8 cellular contexts compared by ENCODE assay signal in genomic region chr19:55654323-55654832, GRCh38. TPM values are rescaled to one million over a fixed set of nuclear protein-coding genes. Genes with fewer than 3 reads are reported as not detected.
DNase-seq lines count a peak whose midpoint lies in the region; ATAC-seq and TF ChIP-seq lines count a peak whose summit lies in the region.

No MANE protein-coding gene starts in this region.

- H3K4me2 ChIP-seq in mesendoderm (ENCODE audit: low read length) = peak overlapping the region; percentile 82

- peaks cover 2% of the 10 kb centered on the region for H3K27me3 Mint-ChIP-seq in endodermal cell (ENCODE audit: insufficient read depth)

- H3K9ac ChIP-seq in HUES6 (ENCODE audit: low read length) (peak overlapping the region; percentile 95), NT2/D1 (ENCODE audit: insufficient read length, low read depth) (peak overlapping the region; percentile 94), endodermal cell (ENCODE audit: extremely low read depth, low read length, poor library complexity, severe bottlenecking) (peak overlapping the region; percentile 96), mesendoderm (ENCODE audit: low read length) (peak overlapping the region; percentile 99)

- H3K9me3 Mint-ChIP-seq in endodermal cell = no peaks in the 10 kb centered on the region

- peaks cover 10% of the 10 kb centered on the region for H3K36me3 Mint-ChIP-seq in endodermal cell (ENCODE audit: low read depth)

- H2BK5ac ChIP-seq in mesendoderm (ENCODE audit: low read length) = peak overlapping the region; percentile 98

- ATAC-seq in GM21447 (IDR thresholded peaks at IDR 0.05; ENCODE audit: unreplicated experiment) = peak; percentile 50

- H3K4me1 Mint-ChIP-seq in endodermal cell = peaks cover 25% of the 10 kb centered on the region

- H2BK15ac ChIP-seq in mesendoderm (replicated peaks; ENCODE audit: low read depth) = no peak overlapping the region

- H3K27me3 ChIP-seq in HUES6 (ENCODE audit: control insufficient read depth, insufficient read depth, low read length) (no peaks in the 10 kb centered on the region), NT2/D1 (ENCODE audit: insufficient read depth, insufficient read length) (no peaks in the 10 kb centered on the region), endodermal cell (ENCODE audit: control insufficient read depth, insufficient read depth, low read length, poor library complexity, severe bottlenecking) (no peaks in the 10 kb centered on the region), mesendoderm (ENCODE audit: insufficient read depth, low read length, poor library complexity) (no peaks in the 10 kb centered on the region)

- H2BK120ac ChIP-seq in mesendoderm (ENCODE audit: low read depth, low read length) = no peak overlapping the region

- H3K27ac Mint-ChIP-seq in endodermal cell = peak overlapping the region; percentile 99

- no peak for TF ChIP-seq CTCF in endodermal cell (conservative IDR thresholded peaks at IDR 0.05)

- DNase-seq in COLO829 (ENCODE audit: low spot score) (peak; percentile 98), NT2/D1 (ENCODE audit: low read depth, low spot score) (peak; percentile 97), endodermal cell (peak; percentile 100), mesendoderm (peak; percentile 100)
- DNase-seq in activated CD8-positive, alpha-beta memory T cell treated with anti-CD3 and anti-CD28 coated beads, Interleukin-2, amount 50 U/mL, for 48 hours = peak; percentile 97
- peak; percentile 99 for DNase-seq in stimulated activated CD8-positive, alpha-beta memory T cell treated with anti-CD3 and anti-CD28 coated beads, Interleukin-12 subunit alpha, Interleukin-12 subunit beta, amount 100 ng/mL, for 24 hours (ENCODE audit: extremely low read depth)

- peaks cover 40% of the 10 kb centered on the region for H3K79me2 ChIP-seq in mesendoderm (ENCODE audit: control insufficient read depth, insufficient read depth, low read length)

- H3K56ac ChIP-seq in mesendoderm (ENCODE audit: low read length) = peak overlapping the region; percentile 98

- H3K18ac ChIP-seq in mesendoderm (ENCODE audit: low read length) = peak overlapping the region; percentile 47

- peak overlapping the region; percentile 94 for H3K4me3 Mint-ChIP-seq in endodermal cell

- no peak overlapping the region for H3K4ac ChIP-seq in mesendoderm (ENCODE audit: low read depth, low read length)

- no peaks in the 10 kb centered on the region for H3K9me3 ChIP-seq in HUES6 (ENCODE audit: control insufficient read depth, insufficient read depth, low read depth, low read length)
- no peaks in the 10 kb centered on the region for H3K9me3 ChIP-seq in NT2/D1 (ENCODE audit: insufficient read depth, low read length)
- no peaks in the 10 kb centered on the region for H3K9me3 ChIP-seq in endodermal cell (ENCODE audit: control insufficient read depth, low read length)

- H3K79me1 ChIP-seq in mesendoderm (ENCODE audit: low read length) = no peaks in the 10 kb centered on the region

- H2AK5ac ChIP-seq in mesendoderm (ENCODE audit: low read length) = no peak overlapping the region

- peak overlapping the region; percentile 68 for H4K5ac ChIP-seq in mesendoderm (ENCODE audit: low read length)

- H3K4me1 ChIP-seq in HUES6 (ENCODE audit: control insufficient read depth, insufficient read depth, low read length) = peaks cover 25% of the 10 kb centered on the region
- H3K4me1 ChIP-seq in NT2/D1 (ENCODE audit: insufficient read depth, insufficient read length) = peaks cover 13% of the 10 kb centered on the region
- H3K4me1 ChIP-seq in endodermal cell (ENCODE audit: control insufficient read depth, insufficient read depth, low read length) = peaks cover 5% of the 10 kb centered on the region
- H3K4me1 ChIP-seq in mesendoderm (ENCODE audit: control insufficient read depth, low read depth, low read length) = peaks cover 4% of the 10 kb centered on the region

- H3K23ac ChIP-seq in mesendoderm (ENCODE audit: low read length) = peak overlapping the region; percentile 48

- peaks cover 15% of the 10 kb centered on the region for H3K36me3 ChIP-seq in HUES6 (ENCODE audit: control insufficient read depth, insufficient read depth, low read length)
- peaks cover 48% of the 10 kb centered on the region for H3K36me3 ChIP-seq in NT2/D1 (ENCODE audit: insufficient read depth, insufficient read length, low read length)
- peaks cover 11% of the 10 kb centered on the region for H3K36me3 ChIP-seq in endodermal cell (ENCODE audit: control insufficient read depth, insufficient read depth, low read length)
- H3K36me3 ChIP-seq in mesendoderm (ENCODE audit: control insufficient read depth, insufficient read depth, low read length) = no peaks in the 10 kb centered on the region

- peak overlapping the region; percentile 97 for H3K27ac ChIP-seq in HUES6 (ENCODE audit: low read depth, low read length)
- H3K27ac ChIP-seq in endodermal cell (ENCODE audit: low read depth, low read length) = peak overlapping the region; percentile 97
- H3K27ac ChIP-seq in mesendoderm (ENCODE audit: low read depth, low read length) = peak overlapping the region; percentile 88

- H3K4me3 ChIP-seq in HUES6 (ENCODE audit: low read depth, low read length) (peak overlapping the region; percentile 85), NT2/D1 (ENCODE audit: insufficient read length, low read depth) (peak overlapping the region; percentile 73), endodermal cell (ENCODE audit: low read length) (peak overlapping the region; percentile 97), mesendoderm (ENCODE audit: low read length) (peak overlapping the region; percentile 81)

- H4K8ac ChIP-seq in mesendoderm (ENCODE audit: low read depth, low read length) = no peak overlapping the region

- 0 to 1% methylated on average over 39 to 49 of the region's 49 CpGs for WGBS in endodermal cell (ENCODE audit: insufficient coverage in 1 of 2, insufficient read length in 1 of 2), 2 experiments
- no CpG with 5 or more reads among the region's 49 CpGs for WGBS in mesendoderm (ENCODE audit: extremely low coverage, insufficient coverage, low lambda C conversion rate)

RNA-seq across cellular contexts. Expression of gene U2AF2, which starts 0.5 kb away (rescaled TPM):
- 100 to 1,000 TPM; 264 to 293 TPM for total RNA-seq in endodermal cell
- 180 TPM for polyA plus RNA-seq in endodermal cell (2013, experiment 1 of 2)
- polyA plus RNA-seq in endodermal cell (2013, experiment 2 of 2) = 161 TPM
- polyA plus RNA-seq in mesendoderm (2013, experiment 1 of 2) = 204 TPM
- 201 TPM for polyA plus RNA-seq in mesendoderm (2013, experiment 2 of 2)

RNA-seq across cellular contexts. Expression of gene CCDC106, which starts 6.4 kb away (rescaled TPM):
- 10 to 100 TPM; 18.0 to 24.9 TPM for total RNA-seq in endodermal cell
- 16.2 TPM for polyA plus RNA-seq in endodermal cell (2013, experiment 1 of 2)
- polyA plus RNA-seq in endodermal cell (2013, experiment 2 of 2) = 14.6 TPM
- 7.9 TPM for polyA plus RNA-seq in mesendoderm (2013, experiment 1 of 2)
- polyA plus RNA-seq in mesendoderm (2013, experiment 2 of 2) = 7.9 TPM

RNA-seq across cellular contexts. Expression of gene ZNF581, which starts 10.9 kb away (rescaled TPM):
- 10 to 100 TPM; 47.2 to 48.7 TPM for total RNA-seq in endodermal cell
- 41.7 TPM for polyA plus RNA-seq in endodermal cell (2013, experiment 1 of 2)
- 38.5 TPM for polyA plus RNA-seq in endodermal cell (2013, experiment 2 of 2)
- polyA plus RNA-seq in mesendoderm (2013, experiment 1 of 2) = 34.8 TPM
- polyA plus RNA-seq in mesendoderm (2013, experiment 2 of 2) = 34.8 TPM

RNA-seq across cellular contexts. Expression of gene ZNF580, which starts 13.6 kb away (rescaled TPM):
- 10 to 100 TPM; 27.3 to 38.6 TPM for total RNA-seq in endodermal cell
- 35.6 TPM for polyA plus RNA-seq in endodermal cell (2013, experiment 1 of 2)
- 31.7 TPM for polyA plus RNA-seq in endodermal cell (2013, experiment 2 of 2)
- 12.1 TPM for polyA plus RNA-seq in mesendoderm (2013, experiment 1 of 2)
- polyA plus RNA-seq in mesendoderm (2013, experiment 2 of 2) = 13.5 TPM

RNA-seq across cellular contexts. Expression of gene EPN1, which starts 20.6 kb away (rescaled TPM):
- 100 to 1,000 TPM; 148 to 149 TPM for total RNA-seq in endodermal cell
- polyA plus RNA-seq in endodermal cell (2013, experiment 1 of 2) = 79.8 TPM
- polyA plus RNA-seq in endodermal cell (2013, experiment 2 of 2) = 73.0 TPM
- 112 TPM for polyA plus RNA-seq in mesendoderm (2013, experiment 1 of 2)
- 114 TPM for polyA plus RNA-seq in mesendoderm (2013, experiment 2 of 2)

Comparison
In these comparisons a context has a peak if more than half of its experiments do, and no peak if none do; other contexts are left out.
1. Peak in every context shown above with its lines: DNase-seq, ATAC-seq, H3K4me3 ChIP-seq and H3K27ac ChIP-seq.